Comparison of ENCODE assay signal across 1 cellular context in genomic region chr18:64164883-64165282, GRCh38.
TF ChIP-seq lines count a peak whose summit lies in the region.

No MANE protein-coding gene starts in this region.

TF ChIP-seq in H1, 55 proteins besides CTCF, POLR2A, EP300 and RAD21:
- TF ChIP-seq CHD7 (IDR thresholded peaks at IDR 0.05; ENCODE audit: insufficient replicate concordance, low read length) (no peak), TEAD4 (IDR thresholded peaks at IDR 0.05; ENCODE audit: low read depth, low read length) (no peak), SP2 (IDR thresholded peaks at IDR 0.05; ENCODE audit: low read length) (no peak), KDM4A (IDR thresholded peaks at IDR 0.05; ENCODE audit: low read depth, low read length, severe bottlenecking) (no peak), CREB1 (IDR thresholded peaks at IDR 0.05) (no peak), JUN (IDR thresholded peaks at IDR 0.05; ENCODE audit: low read depth, low read length) (no peak), MAFK (IDR thresholded peaks at IDR 0.05; ENCODE audit: low read depth, low read length) (no peak), CBX5 (IDR thresholded peaks at IDR 0.05; ENCODE audit: low read depth, low read length) (no peak), USF2 (IDR thresholded peaks at IDR 0.05; ENCODE audit: low read length) (no peak), TBP (IDR thresholded peaks at IDR 0.05; ENCODE audit: low read depth, low read length) (no peak), HDAC6 (IDR thresholded peaks at IDR 0.05; ENCODE audit: low read depth, low read length) (no peak)
